ENCODE assay signal across 18 cellular contexts in genomic region chr4:14880805-14881204, GRCh38.
"Had no signal": no experiment of that assay in that cellular context is flagged by ENCODE, and none has a peak within 500 bp of the region (broad histone marks: within the 10 kb centered on the region; RNA-seq: fewer than 3 reads in every experiment).

No MANE protein-coding gene starts in this region.

- H3K27me3 ChIP-seq: body of pancreas, cardiac muscle cell, gastroesophageal sphincter, right lobe of liver, vagina had no signal

- H3K4me3 ChIP-seq: body of pancreas, cardiac muscle cell, gastroesophageal sphincter, right lobe of liver, thoracic aorta, vagina had no signal

- H3K4me1 ChIP-seq: body of pancreas had no signal

- H3K9me3 ChIP-seq: body of pancreas, gastroesophageal sphincter, right lobe of liver, thoracic aorta, vagina had no signal

- H3K36me3 ChIP-seq: cardiac muscle cell, gastroesophageal sphincter, right lobe of liver, thoracic aorta, vagina, WERI-Rb-1 had no signal

- H3K27ac ChIP-seq: body of pancreas, cardiac muscle cell, gastroesophageal sphincter, right lobe of liver, thoracic aorta, vagina had no signal

- ATAC-seq: body of pancreas; gastroesophageal sphincter; stimulated activated memory B cell treated with anti-CD40 and anti-IgM and Interleukin-4, amounts not matched to agents 10 μg/mL and 1 μg/mL and 100 μg/mL, for 72 hours had no signal

- DNase-seq: activated CD4-positive, alpha-beta T cell treated with anti-CD3 and anti-CD28 coated beads for 1 hour; activated CD4-positive, alpha-beta T cell treated with anti-CD3 and anti-CD28 coated beads, Interleukin-2, amount 50 U/mL, for 1 hour; activated gamma-delta T cell treated with Interleukin-2 at 50 U/mL for 16 hours; activated T-cell treated with anti-CD3 and anti-CD28 coated beads, Interleukin-2, amount 50 U/mL, for 1 hour; body of pancreas; hypothalamus; naive B cell; nucleus accumbens; posterior cingulate gyrus; right lobe of liver; small intestine; stimulated activated CD4-positive, alpha-beta T cell treated with anti-CD3 and anti-CD28 coated beads, Interleukin-15, amount 100 ng/mL, for 24 hours; WERI-Rb-1 had no signal
